ENCODE assay signal across 8 cellular contexts in genomic region chr16:4624827-4625616, GRCh38. TPM values are rescaled to one million over a fixed set of nuclear protein-coding genes. Genes with fewer than 3 reads are reported as not detected.
DNase-seq lines count a peak whose midpoint lies in the region; ATAC-seq and TF ChIP-seq lines count a peak whose summit lies in the region.

No MANE protein-coding gene starts in this region.

- DNase-seq in cardiac septum (ENCODE audit: low spot score) (peak; percentile 87), posterior vena cava (ENCODE audit: low spot score) (peak; percentile 94)

- no peaks in the 10 kb centered on the region for H3K36me3 ChIP-seq in ACC112 (ENCODE audit: insufficient read depth, low read length)
- no peaks in the 10 kb centered on the region for H3K36me3 ChIP-seq in urinary bladder (ENCODE audit: insufficient read depth)

- H3K36me3 Mint-ChIP-seq in activated naive CD4-positive, alpha-beta T cell treated with anti-CD3 and anti-CD28 coated beads, Interleukin-2, amount 50 U/mL, for 24 hours, result no peaks in the 10 kb centered on the region

- peaks cover 35% of the 10 kb centered on the region for H3K4me1 Mint-ChIP-seq in activated naive CD4-positive, alpha-beta T cell treated with anti-CD3 and anti-CD28 coated beads, Interleukin-2, amount 50 U/mL, for 24 hours

- peak; percentile 74; the same call in 1 of the 2 replicates for TF ChIP-seq POLR2A in Raji (IDR thresholded peaks at IDR 0.05; ENCODE audit: insufficient read depth, low read depth, low read length)

- peak overlapping the region; percentile 95 for H3K4me3 Mint-ChIP-seq in activated naive CD4-positive, alpha-beta T cell treated with anti-CD3 and anti-CD28 coated beads, Interleukin-2, amount 50 U/mL, for 24 hours

- H2AFZ ChIP-seq in ACC112 (ENCODE audit: low read length, unreplicated experiment), result peak overlapping the region; percentile 44

- under 1% methylated on average over 82 of the region's 82 CpGs for WGBS in urinary bladder

- no peaks in the 10 kb centered on the region for H3K27me3 Mint-ChIP-seq in activated naive CD4-positive, alpha-beta T cell treated with anti-CD3 and anti-CD28 coated beads, Interleukin-2, amount 50 U/mL, for 24 hours

- peaks cover 39% of the 10 kb centered on the region for H3K79me2 ChIP-seq in ACC112 (ENCODE audit: control insufficient read depth, insufficient read depth, low read length, unreplicated experiment)

- H3K4me3 ChIP-seq in ACC112 (ENCODE audit: low read depth, low read length) (peak overlapping the region; percentile 88), urinary bladder (ENCODE audit: low read depth, low read length) (peak overlapping the region; percentile 86)

- intact Hi-C loops in cardiac septum (cut with DNase I), result loop anchor here (10.0 kb wide), 2 partner anchors 220 to 330 kb away; partner anchors contain the start of genes GLYR1, SEC14L5 and UBN1
- intact Hi-C loops in posterior vena cava (cut with DNase I), result no loop called here

- H3K27ac Mint-ChIP-seq in activated naive CD4-positive, alpha-beta T cell treated with anti-CD3 and anti-CD28 coated beads, Interleukin-2, amount 50 U/mL, for 24 hours, result peak overlapping the region; percentile 93

- no peaks in the 10 kb centered on the region for H3K27me3 ChIP-seq in ACC112 (ENCODE audit: insufficient read depth, low read length)

- H3K27ac ChIP-seq in ACC112 (ENCODE audit: low read depth, low read length) (peak overlapping the region; percentile 57), urinary bladder (ENCODE audit: low read depth) (peak overlapping the region; percentile 92)

- ATAC-seq in GM18909 (IDR thresholded peaks at IDR 0.05; ENCODE audit: poor library complexity, unreplicated experiment) (peak; percentile 56), HG03108 (IDR thresholded peaks at IDR 0.05; ENCODE audit: unreplicated experiment) (peak; percentile 46)

- H3K4me1 ChIP-seq in ACC112 (ENCODE audit: control insufficient read depth, insufficient read depth, low read length, unreplicated experiment), result peaks cover 10% of the 10 kb centered on the region
- no peaks in the 10 kb centered on the region for H3K4me1 ChIP-seq in urinary bladder (ENCODE audit: insufficient read depth)

- H3K9me3 Mint-ChIP-seq in activated naive CD4-positive, alpha-beta T cell treated with anti-CD3 and anti-CD28 coated beads, Interleukin-2, amount 50 U/mL, for 24 hours, result no peaks in the 10 kb centered on the region

RNA-seq across cellular contexts. Expression of gene MGRN1, which starts 0.4 kb away (rescaled TPM):
- 45.3 TPM for total RNA-seq in cardiac septum
- total RNA-seq in posterior vena cava, result 10 to 100 TPM; 61.0 to 62.6 TPM
- 22.5 TPM for total RNA-seq in urinary bladder
- 34.9 TPM for polyA plus RNA-seq in urinary bladder

RNA-seq across cellular contexts. Expression of gene UBALD1, which starts 10.3 kb away (rescaled TPM):
- total RNA-seq in cardiac septum, result 25.1 TPM
- total RNA-seq in posterior vena cava, result 10 to 100 TPM; 15.6 to 16.4 TPM
- 2.3 TPM for total RNA-seq in urinary bladder
- polyA plus RNA-seq in urinary bladder, result 37.9 TPM

Comparison
In these comparisons a context has a peak if more than half of its experiments do, and no peak if none do; other contexts are left out.
1. Peak in every context shown above with its lines: DNase-seq, ATAC-seq, H3K4me3 ChIP-seq and H3K27ac ChIP-seq.